In genomic region chr2:18940184-18940583, GRCh38 we compare ENCODE assay signal across 16 cellular contexts.
A peak's percentile ranks its signal among the peaks of the same experiment; 100 is the strongest.
DNase-seq lines count a peak whose midpoint lies in the region; ATAC-seq, FAIRE-seq and TF ChIP-seq lines count a peak whose summit lies in the region.
"Had no signal": no experiment of that assay in that cellular context is flagged by ENCODE, and none has a peak within 500 bp of the region (broad histone marks: within the 10 kb centered on the region; RNA-seq: fewer than 3 reads in every experiment).

No MANE protein-coding gene starts in this region.

- H3K4me1 ChIP-seq in MM.1S (ENCODE audit: low read length) (peaks cover 14% of the 10 kb centered on the region), HepG2 (ENCODE audit: insufficient read depth, low read length) (no peaks in the 10 kb centered on the region), lower lobe of right lung (no peaks in the 10 kb centered on the region)
- H3K4me1 ChIP-seq: BE2C, colonic mucosa had no signal

- ATAC-seq in GM18511 (IDR thresholded peaks at IDR 0.05; ENCODE audit: unreplicated experiment), result peak; percentile 96
- peak; percentile 90 for ATAC-seq in GM21360 (IDR thresholded peaks at IDR 0.05; ENCODE audit: unreplicated experiment)
- peak; percentile 68 for ATAC-seq in HG02973 (IDR thresholded peaks at IDR 0.05; ENCODE audit: unreplicated experiment)
- ATAC-seq in HepG2, result no peak
- ATAC-seq in lower lobe of right lung, result no peak
- ATAC-seq: mucosa of descending colon had no signal

- H3K4me3 ChIP-seq in MM.1S (ENCODE audit: low read length), result no peak overlapping the region
- H3K4me3 ChIP-seq in HepG2 (replicated peaks in 1 of 3; ENCODE audit: insufficient read depth in 1 of 3, low read depth in 2 of 3, low read length in 3 of 3), result no peak overlapping the region
- no peak overlapping the region for H3K4me3 ChIP-seq in lower lobe of right lung
- H3K4me3 ChIP-seq: colonic mucosa, mucosa of descending colon had no signal

- FAIRE-seq in HepG2 (lab: Jason Lieb, UNC), result no peak

- H3K4me2 ChIP-seq in MM.1S (ENCODE audit: low read depth, low read length), result peak overlapping the region; percentile 46; the same call in 1 of the 2 replicates
- no peak overlapping the region for H3K4me2 ChIP-seq in HepG2 (ENCODE audit: low read depth, low read length)

- 45% methylated on average over 2 of the region's 2 CpGs for WGBS in HepG2 (ENCODE audit: low lambda C conversion rate)

- POLR2A ChIA-PET in HepG2 (lab: Yijun Ruan, JAX), result no interaction called here

- H2AFZ ChIP-seq in MM.1S (ENCODE audit: low read length) (no peak overlapping the region), HepG2 (ENCODE audit: low read length) (no peak overlapping the region)

- H3K9me3 ChIP-seq in MM.1S (replicated peaks; ENCODE audit: insufficient read depth, low read length) (no peaks in the 10 kb centered on the region), HepG2 (ENCODE audit: low read length) (no peaks in the 10 kb centered on the region), lower lobe of right lung (no peaks in the 10 kb centered on the region)
- H3K9me3 ChIP-seq: BE2C, colonic mucosa, mucosa of descending colon had no signal

- no peak for TF ChIP-seq EP300 in HepG2 (IDR thresholded peaks at IDR 0.05; ENCODE audit: low read depth in 2 of 2, low read length in 2 of 2)
- TF ChIP-seq EP300 in HepG2 (CRISPR knock-in tag; IDR thresholded peaks at IDR 0.05; ENCODE audit: borderline replicate concordance), result no peak

- intact Hi-C loops in HepG2 (cut with micrococcal nuclease; ENCODE audit: unreplicated experiment), result no loop called here
- intact Hi-C loops in lower lobe of right lung (cut with DNase I), result no loop called here

- TF ChIP-seq POLR2A in HepG2 (IDR thresholded peaks at IDR 0.05; ENCODE audit: insufficient read depth in 1 of 2, low read depth in 2 of 2, low read length in 2 of 2), result no peak

- DNase-seq in MM.1S (peak; percentile 57), HepG2 (ENCODE audit: low spot score) (no peak), lower lobe of right lung (no peak), cerebellar cortex (ENCODE audit: low spot score) (no peak), mucosa of gallbladder (ENCODE audit: low spot score) (no peak)
- DNase-seq: activated CD8-positive, alpha-beta memory T cell treated with anti-CD3 and anti-CD28 coated beads for 24 hours; activated naive CD8-positive, alpha-beta T cell treated with anti-CD3 and anti-CD28 coated beads, Interleukin-2, amount 10 ng/mL, durations not matched to agents 7 days and 5 days; BE2C; colonic mucosa; EL; GOT3; mucosa of descending colon; NCI-H2029 had no signal

- no peaks in the 10 kb centered on the region; the same call in 1 of the 2 replicates for H3F3A ChIP-seq in MM.1S (ENCODE audit: insufficient read depth, low read length)

- TF ChIP-seq CTCF in MM.1S (IDR thresholded peaks at IDR 0.05; ENCODE audit: low read length) (no peak), HepG2 (CRISPR knock-in tag; IDR thresholded peaks at IDR 0.05) (no peak), lower lobe of right lung (IDR thresholded peaks at IDR 0.05) (no peak)

- in situ Hi-C loops in HepG2 (cut with HindIII; ENCODE audit: extremely low pct_ligation_motif_present, low pct_unique_long_range_greater_than_20kb), result no loop called here

- no peak overlapping the region for H3K9ac ChIP-seq in MM.1S (ENCODE audit: low read length)
- no peak overlapping the region for H3K9ac ChIP-seq in HepG2 (ENCODE audit: insufficient read depth, low read depth, low read length)

- H3K79me2 ChIP-seq in MM.1S (ENCODE audit: low read length) (no peaks in the 10 kb centered on the region), HepG2 (ENCODE audit: insufficient read depth, low read length) (no peaks in the 10 kb centered on the region)

- CTCF ChIA-PET in HepG2 (lab: Yijun Ruan, JAX; ENCODE audit: low intra/inter-chr PET ratio, low total read pairs), result no interaction called here

- TF ChIP-seq RAD21 in HepG2 (CRISPR knock-in tag; IDR thresholded peaks at IDR 0.05), result no peak

- no peaks in the 10 kb centered on the region for H3K36me3 ChIP-seq in MM.1S (replicated peaks; ENCODE audit: insufficient read depth, low read length)
- no peaks in the 10 kb centered on the region for H3K36me3 ChIP-seq in HepG2 (replicated peaks in 1 of 2; ENCODE audit: control insufficient read depth in 1 of 2, insufficient read depth in 2 of 2, low read length in 2 of 2)
- no peaks in the 10 kb centered on the region for H3K36me3 ChIP-seq in lower lobe of right lung
- H3K36me3 ChIP-seq: BE2C, colonic mucosa had no signal

- no peaks in the 10 kb centered on the region for H4K20me1 ChIP-seq in MM.1S (ENCODE audit: insufficient read depth, low read length)
- H4K20me1 ChIP-seq in HepG2 (ENCODE audit: insufficient read depth, low read length), result no peaks in the 10 kb centered on the region

- no TSS peak for BruUV-seq in HepG2 (replicated peaks; lab: Mats Ljungman, UMichigan)

- H3K9me2 ChIP-seq in MM.1S (replicated peaks; ENCODE audit: insufficient read depth, low read length), result no peaks in the 10 kb centered on the region

- H3K27ac ChIP-seq in MM.1S (ENCODE audit: low read length), result no peak overlapping the region
- H3K27ac ChIP-seq in HepG2 (ENCODE audit: extremely low read length, insufficient read depth, low read length), result no peak overlapping the region
- H3K27ac ChIP-seq in lower lobe of right lung, result no peak overlapping the region
- H3K27ac ChIP-seq: colonic mucosa had no signal

- 0 out of 2 replicates have a peak, but pooled peaks cover 7% of the 10 kb centered on the region for H3K27me3 ChIP-seq in MM.1S (replicated peaks; ENCODE audit: insufficient read depth, low read length)
- H3K27me3 ChIP-seq in HepG2 (ENCODE audit: control insufficient read depth in 1 of 2, insufficient read depth in 2 of 2, low read length in 2 of 2), result no peaks in the 10 kb centered on the region
- no peaks in the 10 kb centered on the region for H3K27me3 ChIP-seq in lower lobe of right lung (ENCODE audit: low read depth)
- H3K27me3 ChIP-seq: BE2C, colonic mucosa had no signal

TF ChIP-seq in HepG2, 621 proteins besides CTCF, POLR2A, EP300 and RAD21:
- no peak for TF ChIP-seq ZNF597 (CRISPR knock-in tag; IDR thresholded peaks at IDR 0.05)

Comparison
In these comparisons a context has a peak if more than half of its experiments do, and no peak if none do; other contexts are left out.
1. ATAC-seq: peak in GM18511 (single experiment), GM21360 (single experiment) and HG02973 (single experiment); none in HepG2 (single experiment) and lower lobe of right lung (0 of 2).